ENCODE assay signal across 16 cellular contexts in the genomic region with DNA sequence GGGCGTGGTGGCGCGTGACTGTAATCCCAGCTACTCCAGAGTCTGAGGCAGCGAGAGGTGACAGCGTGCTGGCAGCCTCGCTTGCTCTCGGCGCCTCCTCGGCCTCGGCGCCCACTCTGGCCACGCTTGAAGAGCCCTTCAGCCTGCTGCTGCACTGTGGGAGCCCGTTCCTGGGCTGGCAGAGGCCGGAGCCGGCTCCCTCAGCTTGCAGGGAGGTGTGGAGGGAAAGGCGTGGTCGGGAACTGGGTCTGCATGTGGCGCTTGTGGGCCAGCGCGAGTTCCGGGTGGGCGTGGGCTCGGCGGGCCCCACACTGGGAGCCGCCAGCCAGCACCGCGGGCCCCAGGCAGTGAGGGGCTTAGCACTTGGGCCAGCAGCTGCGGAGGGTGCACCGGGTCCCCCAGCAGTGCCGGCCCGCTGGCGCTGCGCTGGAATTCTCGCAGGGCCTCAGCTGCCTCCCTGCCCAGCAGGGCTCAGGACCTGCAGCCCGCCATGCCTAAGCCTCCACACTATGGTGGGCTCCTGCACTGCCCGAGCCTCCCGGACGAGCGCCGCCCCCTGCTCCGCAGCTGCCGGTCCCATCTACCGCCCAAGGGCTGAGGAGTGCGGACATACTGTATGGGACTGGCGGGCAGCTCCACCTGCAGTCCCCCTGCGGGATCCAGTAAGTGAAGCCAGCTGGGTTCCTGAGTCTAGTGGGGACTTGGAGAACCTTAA.
A peak's percentile ranks its signal among the peaks of the same experiment; 100 is the strongest.
DNase-seq lines count a peak whose midpoint lies in the region; ATAC-seq and TF ChIP-seq lines count a peak whose summit lies in the region.
"Had no signal": no experiment of that assay in that cellular context is flagged by ENCODE, and none has a peak within 500 bp of the region (broad histone marks: within the 10 kb centered on the region; RNA-seq: fewer than 3 reads in every experiment).

No MANE protein-coding gene starts in this region.

- peaks cover 11% of the 10 kb centered on the region for H3K9me3 Mint-ChIP-seq in activated CD8-positive, alpha-beta T cell treated with anti-CD3 and anti-CD28 coated beads for 36 hours

- DNase-seq in RWPE2 (ENCODE audit: low spot score) (peak; percentile 40), sciatic nerve (ENCODE audit: low spot score) (no peak), T-helper 2 cell (no peak)
- peak; percentile 1 for DNase-seq in effector CD4-positive, alpha-beta T cell
- DNase-seq in activated CD8-positive, alpha-beta T cell treated with anti-CD3 and anti-CD28 coated beads for 36 hours = no peak
- DNase-seq: BE2C; CD4-positive, alpha-beta memory T cell; DMS79; EL; GDM1; IMR-90 had no signal

- no peaks in the 10 kb centered on the region for H3K27me3 Mint-ChIP-seq in activated CD8-positive, alpha-beta T cell treated with anti-CD3 and anti-CD28 coated beads for 36 hours
- H3K27me3 Mint-ChIP-seq: CD4-positive, alpha-beta memory T cell had no signal

- intact Hi-C loops in sciatic nerve (cut with DNase I) = no loop called here
- intact Hi-C loops in activated CD8-positive, alpha-beta T cell treated with anti-CD3 and anti-CD28 coated beads for 36 hours (cut with micrococcal nuclease) = no loop called here

- no peaks in the 10 kb centered on the region for H3K27me3 ChIP-seq in RWPE2 (ENCODE audit: insufficient read depth, poor library complexity, severe bottlenecking)
- H3K27me3 ChIP-seq: BE2C had no signal

- CTCF ChIA-PET in activated CD8-positive, alpha-beta T cell treated with anti-CD3 and anti-CD28 coated beads for 36 hours (lab: Charles Lee) = no interaction called here

- no peaks in the 10 kb centered on the region for H3K36me3 Mint-ChIP-seq in activated CD8-positive, alpha-beta T cell treated with anti-CD3 and anti-CD28 coated beads for 36 hours (ENCODE audit: low read depth)

- H3K4me3 ChIP-seq in RWPE2 (ENCODE audit: severe bottlenecking) = no peak overlapping the region
- H3K4me3 ChIP-seq: A549 had no signal

- no peak for TF ChIP-seq CTCF in RWPE2 (IDR thresholded peaks at IDR 0.05; ENCODE audit: poor library complexity, severe bottlenecking)
- no peak for TF ChIP-seq CTCF in activated CD8-positive, alpha-beta T cell treated with anti-CD3 and anti-CD28 coated beads for 36 hours (IDR thresholded peaks at IDR 0.05)

- POLR2A ChIA-PET in activated CD8-positive, alpha-beta T cell treated with anti-CD3 and anti-CD28 coated beads for 36 hours (lab: Charles Lee) = no interaction called here

- no peak overlapping the region for H3K4me3 Mint-ChIP-seq in activated CD8-positive, alpha-beta T cell treated with anti-CD3 and anti-CD28 coated beads for 36 hours

- no peak overlapping the region for H3K27ac Mint-ChIP-seq in activated CD8-positive, alpha-beta T cell treated with anti-CD3 and anti-CD28 coated beads for 36 hours
- H3K27ac Mint-ChIP-seq: CD4-positive, alpha-beta memory T cell had no signal

- H3K4me1 Mint-ChIP-seq in activated CD8-positive, alpha-beta T cell treated with anti-CD3 and anti-CD28 coated beads for 36 hours (ENCODE audit: low read depth) = no peaks in the 10 kb centered on the region

- H3K9me3 ChIP-seq in RWPE2 (ENCODE audit: severe bottlenecking) = no peaks in the 10 kb centered on the region
- H3K9me3 ChIP-seq: BE2C had no signal

- ATAC-seq in RWPE2 (ENCODE audit: low read depth) (no peak), sciatic nerve (peak; percentile 45), GM21786 (IDR thresholded peaks at IDR 0.05; ENCODE audit: unreplicated experiment) (no peak), GM21576 (IDR thresholded peaks at IDR 0.05; ENCODE audit: unreplicated experiment) (no peak)
- ATAC-seq in activated CD8-positive, alpha-beta T cell treated with anti-CD3 and anti-CD28 coated beads for 36 hours = no peak
- ATAC-seq: A549, HCT116 had no signal

- H3K4me1 ChIP-seq in RWPE2 (ENCODE audit: insufficient read depth, poor library complexity, severe bottlenecking) = no peaks in the 10 kb centered on the region
- H3K4me1 ChIP-seq: A549, BE2C had no signal

- no peaks in the 10 kb centered on the region for H3K36me3 ChIP-seq in RWPE2 (ENCODE audit: low read depth)
- H3K36me3 ChIP-seq: BE2C had no signal

- no peak overlapping the region for H3K27ac ChIP-seq in RWPE2 (ENCODE audit: poor library complexity, severe bottlenecking)
- H3K27ac ChIP-seq: A549, C4-2B had no signal

Comparison
In these comparisons a context has a peak if more than half of its experiments do, and no peak if none do; other contexts are left out.
1. DNase-seq: peak in RWPE2 (single experiment) and effector CD4-positive, alpha-beta T cell (single experiment); none in sciatic nerve (single experiment), T-helper 2 cell (0 of 5) and activated CD8-positive, alpha-beta T cell treated with anti-CD3 and anti-CD28 coated beads for 36 hours (single experiment).